Comparison of ENCODE assay signal across 1 cellular context in the genomic region with DNA sequence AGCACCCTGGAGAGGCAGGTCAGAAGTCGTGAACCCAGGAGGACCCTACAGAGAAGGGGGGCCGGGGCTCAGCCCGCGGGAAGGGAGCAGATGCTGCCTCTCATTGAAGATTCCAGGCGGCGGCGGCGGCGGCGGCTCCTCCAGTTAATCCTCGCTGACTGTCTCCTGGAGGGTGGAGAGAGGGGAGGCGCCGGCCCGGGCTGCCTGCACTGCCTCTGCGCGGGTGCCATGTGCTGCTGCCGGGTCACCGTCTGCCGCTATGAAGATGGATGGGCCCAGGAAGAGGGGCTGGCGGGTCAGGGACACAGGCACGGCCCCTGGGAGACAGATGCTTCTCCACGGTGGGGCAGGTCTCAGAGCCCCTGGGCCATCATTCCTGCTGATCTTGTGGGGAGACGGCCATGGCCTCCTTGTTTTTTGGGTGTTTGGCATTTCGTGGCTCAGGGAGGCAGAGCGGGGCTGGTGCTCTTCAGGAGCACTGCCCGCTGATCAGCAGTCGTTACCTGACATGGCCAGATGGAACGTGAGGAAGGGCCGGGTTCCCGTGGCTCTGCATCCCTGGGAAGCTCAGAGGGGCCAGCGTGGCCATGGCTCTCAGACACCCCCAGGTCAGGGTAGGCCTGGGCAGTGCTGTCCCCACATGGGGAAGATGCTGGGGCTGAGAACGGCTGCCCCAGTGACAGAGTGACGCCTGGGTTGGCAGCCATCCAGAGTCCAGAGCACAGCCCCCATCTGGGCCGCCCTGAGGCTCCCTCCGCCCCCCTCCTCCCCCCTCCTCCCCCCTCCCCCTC.
TF ChIP-seq lines count a peak whose summit lies in the region.

No MANE protein-coding gene starts in this region.

TF ChIP-seq in HEK293, 187 proteins besides CTCF, POLR2A, EP300 and RAD21 (continued from another document):
- TF ChIP-seq WT1 (tag by site-specific recombination; IDR thresholded peaks at IDR 0.05) (0 out of 2 replicates have a peak, but pooled peaks have one; percentile 38), ZNF629 (tag by site-specific recombination; IDR thresholded peaks at IDR 0.05) (0 out of 2 replicates have a peak, but pooled peaks have one; percentile 10)
TF ChIP-seq in HEK293: peak in this region for 13.
